In the genomic region with DNA sequence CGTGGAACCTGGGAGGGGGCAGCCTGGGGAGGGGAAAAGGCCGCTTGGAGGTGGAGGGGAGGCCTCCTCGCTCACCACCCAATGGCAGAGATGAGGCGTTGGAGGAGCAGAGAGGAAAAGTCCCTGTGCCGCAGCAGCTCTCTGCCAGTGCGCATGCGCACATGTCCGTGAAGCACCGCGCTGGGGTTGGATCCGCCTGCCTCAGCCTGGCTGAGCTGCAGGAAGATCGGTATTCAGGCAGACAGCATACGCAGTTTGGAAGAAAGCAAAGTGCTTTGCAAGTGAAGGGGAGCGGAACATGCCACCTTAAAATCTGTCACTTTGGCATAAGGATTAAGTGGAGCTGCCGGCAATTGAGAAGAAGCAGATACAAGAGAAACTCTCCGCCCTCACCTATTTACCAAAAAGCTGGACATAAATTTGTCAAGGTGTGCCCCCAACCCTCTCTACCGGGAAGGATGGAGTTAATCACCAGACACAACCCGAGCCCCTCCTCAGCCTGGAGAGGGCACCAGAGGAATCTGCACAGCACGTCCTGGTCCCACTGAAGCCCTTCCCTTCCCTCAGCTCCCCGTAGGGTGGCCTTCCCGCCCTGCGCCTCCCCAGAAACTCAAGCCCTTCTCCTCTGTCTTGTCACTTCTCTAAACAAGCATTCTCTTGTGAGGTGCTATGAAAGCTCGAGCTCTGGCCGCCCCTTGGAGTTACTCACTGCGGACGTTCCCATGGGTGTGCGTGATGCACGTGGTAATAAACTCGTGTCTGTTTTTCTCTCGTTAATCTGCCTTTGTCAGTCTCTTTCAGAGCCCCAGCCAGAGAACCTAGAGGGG, we compare ENCODE assay signal across 8 cellular contexts. TPM values are rescaled to one million over a fixed set of nuclear protein-coding genes. Genes with fewer than 3 reads are reported as not detected.
DNase-seq lines count a peak whose midpoint lies in the region; ATAC-seq and TF ChIP-seq lines count a peak whose summit lies in the region.

No MANE protein-coding gene starts in this region.

- POLR2A ChIA-PET in HEK293T (lab: Yijun Ruan, JAX) (interaction anchor here (0.6 to 1.6 kb wide), 2 partner anchors 14 to 29 kb away, joined by 3 to 7 read pairs; no protein-coding TSS in a partner anchor), activated B cell treated with CpG ODN at 0.5 μM for 24 hours (lab: Charles Lee) (no interaction called here)

- peak overlapping the region; percentile 73 for H3K4me3 Mint-ChIP-seq in activated B cell treated with CpG ODN at 0.5 μM for 24 hours

- no peak overlapping the region for H3K27ac Mint-ChIP-seq in activated B cell treated with CpG ODN at 0.5 μM for 24 hours

- ATAC-seq in activated B cell treated with CpG ODN at 0.5 μM for 24 hours (ENCODE audit: low read depth) (peak; percentile 31), GM21576 (IDR thresholded peaks at IDR 0.05; ENCODE audit: unreplicated experiment) (no peak)

- no peaks in the 10 kb centered on the region for H3K36me3 Mint-ChIP-seq in activated B cell treated with CpG ODN at 0.5 μM for 24 hours (ENCODE audit: low read depth)

- H3K27me3 Mint-ChIP-seq in activated B cell treated with CpG ODN at 0.5 μM for 24 hours, result peaks cover 28% of the 10 kb centered on the region

- TF ChIP-seq CTCF in activated B cell treated with CpG ODN at 0.5 μM for 24 hours (IDR thresholded peaks at IDR 0.05), result no peak
- no peak for TF ChIP-seq CTCF in cardiac fibroblast (IDR thresholded peaks at IDR 0.05; ENCODE audit: low read depth, low read length)

- H3K4me1 Mint-ChIP-seq in activated B cell treated with CpG ODN at 0.5 μM for 24 hours, result peaks cover 10% of the 10 kb centered on the region

- no peaks in the 10 kb centered on the region for H3K9me3 Mint-ChIP-seq in activated B cell treated with CpG ODN at 0.5 μM for 24 hours

- intact Hi-C loops in activated B cell treated with CpG ODN at 0.5 μM for 24 hours (cut with micrococcal nuclease), result no loop called here

- DNase-seq in DMS153 treated with DMSO at 0.1 percent for 48 hours (lab: John Stamatoyannopoulos, UW; ENCODE audit: unreplicated experiment) (peak; percentile 87), HEK293T (ENCODE audit: extremely low spot score) (peak; percentile 84), NCI-H1694 (lab: John Stamatoyannopoulos, UW) (peak; percentile 41), activated B cell treated with CpG ODN at 0.5 μM for 24 hours (peak; percentile 42), cardiac fibroblast (ENCODE audit: low read depth in 2 of 2) (peak; percentile 86 to 91), iPS-NIHi11 (ENCODE audit: low spot score) (peak; percentile 96), skeletal muscle cell (ENCODE audit: low read depth) (peak; percentile 53)

- CTCF ChIA-PET in HEK293T (lab: Yijun Ruan, JAX) (interaction anchor here (1.4 to 2.0 kb wide), 2 partner anchors 25 to 46 kb away, joined by 6 to 9 read pairs; no protein-coding TSS in a partner anchor), activated B cell treated with CpG ODN at 0.5 μM for 24 hours (lab: Charles Lee) (no interaction called here)

- H3K4me3 ChIP-seq in cardiac fibroblast (replicated peaks in 1 of 2; ENCODE audit: low read depth in 2 of 2, low read length in 2 of 2) (peak overlapping the region; percentile 24 to 53), skeletal muscle cell (ENCODE audit: low read depth, low read length) (peak overlapping the region; percentile 51)

TF ChIP-seq in HEK293T, 16 proteins besides CTCF, POLR2A, EP300 and RAD21:
- TF ChIP-seq BHLHE40 (IDR thresholded peaks at IDR 0.05; ENCODE audit: borderline replicate concordance) (no peak), L3MBTL2 (conservative IDR thresholded peaks at IDR 0.05) (peak; percentile 51)

RNA-seq across cellular contexts. Expression of gene TMEM72, which starts 32.2 kb away (rescaled TPM):
- total RNA-seq in activated B cell treated with CpG ODN at 0.5 μM for 24 hours, result not detected in 2 replicates

Comparison
In these comparisons a context has a peak if more than half of its experiments do, and no peak if none do; other contexts are left out.
1. DNase-seq: peak in every context shown above with its lines; median percentile 96 in iPS-NIHi11; 88 in cardiac fibroblast; 87 in DMS153 treated with DMSO at 0.1 percent for 48 hours; 84 in HEK293T; 53 in skeletal muscle cell; 42 in activated B cell treated with CpG ODN at 0.5 μM for 24 hours; 41 in NCI-H1694.